ENCODE assay signal across 17 cellular contexts in the genomic region with DNA sequence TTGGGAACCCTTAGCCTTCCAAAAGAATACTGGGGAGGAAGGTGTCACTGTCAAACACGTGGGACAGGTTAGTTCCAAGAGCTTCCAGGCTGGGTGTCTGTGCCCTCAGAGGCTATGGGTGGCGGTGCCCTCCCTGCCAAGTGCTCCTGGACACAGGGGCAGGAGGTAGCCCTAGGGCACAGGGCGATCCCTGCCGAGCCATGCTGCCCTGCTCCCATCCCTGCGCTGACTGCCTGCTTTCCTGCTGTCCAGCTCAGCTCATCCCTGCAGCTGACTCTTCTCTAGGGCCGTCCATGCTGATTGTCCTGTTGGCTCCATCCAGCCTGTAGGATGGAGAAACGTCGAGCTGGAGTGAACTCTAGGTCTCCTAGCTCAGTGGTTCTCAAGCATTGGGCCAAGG. TPM values are rescaled to one million over a fixed set of nuclear protein-coding genes. Genes with fewer than 3 reads are reported as not detected.
A peak's percentile ranks its signal among the peaks of the same experiment; 100 is the strongest.
DNase-seq lines count a peak whose midpoint lies in the region; ATAC-seq and TF ChIP-seq lines count a peak whose summit lies in the region.
"Had no signal": no experiment of that assay in that cellular context is flagged by ENCODE, and none has a peak within 500 bp of the region (broad histone marks: within the 10 kb centered on the region; RNA-seq: fewer than 3 reads in every experiment).

No MANE protein-coding gene starts in this region.

- peak; percentile 60 for DNase-seq in Right ventricle myocardium inferior (ENCODE audit: missing footprints)
- no peak for DNase-seq in heart left ventricle
- DNase-seq in hepatocyte (ENCODE audit: low spot score) = no peak
- DNase-seq in nephron progenitor cell = no peak
- DNase-seq in effector CD8-positive, alpha-beta T cell (lab: John Stamatoyannopoulos, UW) = no peak
- no peak for DNase-seq in thyroid gland
- DNase-seq: KBM-7, NCI-H187, Right ventricle myocardium superior had no signal

- H3K9me3 Mint-ChIP-seq in nephron (no peaks in the 10 kb centered on the region), nephron progenitor cell (no peaks in the 10 kb centered on the region)

- peaks cover 59% of the 10 kb centered on the region for H3K4me1 Mint-ChIP-seq in nephron
- H3K4me1 Mint-ChIP-seq in nephron progenitor cell = peaks cover 33% of the 10 kb centered on the region

- no peak overlapping the region for H2AFZ ChIP-seq in hepatocyte
- H2AFZ ChIP-seq: GM23248 had no signal

- H3K4me1 ChIP-seq in heart left ventricle (peaks cover 0 to 45% (median 26%) of the 10 kb centered on the region in 12 donors), hepatocyte (ENCODE audit: insufficient read depth) (peaks cover 37% of the 10 kb centered on the region), thyroid gland (peaks cover 30 to 43% of the 10 kb centered on the region in 2 donors)

- no peaks in the 10 kb centered on the region for H3K9me3 ChIP-seq in heart left ventricle
- no peaks in the 10 kb centered on the region for H3K9me3 ChIP-seq in hepatocyte (ENCODE audit: low read depth)
- H3K9me3 ChIP-seq in thyroid gland = no peaks in the 10 kb centered on the region
- H3K9me3 ChIP-seq: A549 had no signal

- H3K27ac ChIP-seq in heart left ventricle (peak overlapping the region in 1 of 12 donors; percentile 59), hepatocyte (no peak overlapping the region), thyroid gland (no peak overlapping the region)
- H3K27ac ChIP-seq: A549, GM23248, HL-60 had no signal

- H3K36me3 Mint-ChIP-seq in nephron (ENCODE audit: low read depth) (no peaks in the 10 kb centered on the region), nephron progenitor cell (ENCODE audit: low read depth) (no peaks in the 10 kb centered on the region)

- H3K4me3 Mint-ChIP-seq in nephron = peak overlapping the region; percentile 56 to 84 (median 72)
- H3K4me3 Mint-ChIP-seq in nephron progenitor cell = no peak overlapping the region

- no peak for ATAC-seq in Right ventricle myocardium inferior
- no peak for ATAC-seq in heart left ventricle
- ATAC-seq in GM18498 (IDR thresholded peaks at IDR 0.05; ENCODE audit: unreplicated experiment) = no peak
- ATAC-seq: A549, GM12878, Panc1 had no signal

- no peak for TF ChIP-seq CTCF in heart left ventricle (IDR thresholded peaks at IDR 0.05)
- no peak for TF ChIP-seq CTCF in hepatocyte (IDR thresholded peaks at IDR 0.05; ENCODE audit: poor library complexity)
- no peak for TF ChIP-seq CTCF in nephron (IDR thresholded peaks at IDR 0.05; ENCODE audit: unreplicated experiment in 3 of 3)
- no peak for TF ChIP-seq CTCF in nephron progenitor cell (IDR thresholded peaks at IDR 0.05)
- no peak for TF ChIP-seq CTCF in thyroid gland (IDR thresholded peaks at IDR 0.05)

- TF ChIP-seq POLR2A in heart left ventricle (IDR thresholded peaks at IDR 0.05) (no peak), thyroid gland (IDR thresholded peaks at IDR 0.05) (no peak)

- H3K79me2 ChIP-seq in hepatocyte = peaks cover 84% of the 10 kb centered on the region

- peak overlapping the region in 2 of 3 experiments; percentile 50 to 86 for H3K27ac Mint-ChIP-seq in nephron
- H3K27ac Mint-ChIP-seq in nephron progenitor cell = no peak overlapping the region

- H3K36me3 ChIP-seq in heart left ventricle (no peaks in the 10 kb centered on the region), hepatocyte (replicated peaks; ENCODE audit: insufficient read depth, low read depth) (no peaks in the 10 kb centered on the region), thyroid gland (no peaks in the 10 kb centered on the region)

- 76 to 84% (median 81%) methylated on average over 8 of the region's 8 CpGs for WGBS in heart left ventricle, 4 donors
- WGBS in hepatocyte (ENCODE audit: low lambda C conversion rate, missing lambda C conversion rate) = 82% methylated on average over 8 of the region's 8 CpGs
- 74 to 81% methylated on average over 7 to 8 of the region's 8 CpGs for WGBS in thyroid gland, 2 donors

- H3K27me3 ChIP-seq in heart left ventricle (no peaks in the 10 kb centered on the region), hepatocyte (no peaks in the 10 kb centered on the region), thyroid gland (no peaks in the 10 kb centered on the region)

- H3K4me3 ChIP-seq in heart left ventricle (no peak overlapping the region), hepatocyte (no peak overlapping the region), thyroid gland (replicated peaks in 1 of 3) (no peak overlapping the region)
- H3K4me3 ChIP-seq: A549, GM12878, GM23248 had no signal

- peaks cover 41% of the 10 kb centered on the region for H4K20me1 ChIP-seq in hepatocyte (ENCODE audit: insufficient read depth, poor library complexity, severe bottlenecking)

- intact Hi-C loops in Right ventricle myocardium inferior (cut with DNase I) (no loop called here), heart left ventricle (cut with DNase I) (no loop called here), thyroid gland (cut with DNase I) (no loop called here)

- peak overlapping the region; percentile 55 for H3K4me2 ChIP-seq in hepatocyte
- H3K4me2 ChIP-seq: A549 had no signal

- no peaks in the 10 kb centered on the region for H3K9me2 ChIP-seq in hepatocyte (replicated peaks; ENCODE audit: insufficient read depth)

- H3K27me3 Mint-ChIP-seq in nephron (ENCODE audit: low read depth) = peaks cover 15% of the 10 kb centered on the region
- peaks cover 25% of the 10 kb centered on the region for H3K27me3 Mint-ChIP-seq in nephron progenitor cell (ENCODE audit: low read depth, poor library complexity)

RNA-seq across cellular contexts. Expression of a gene that starts 3.6 kb away (rescaled TPM):
- total RNA-seq in Right ventricle myocardium inferior (5.7 TPM), heart left ventricle (10 to 100 TPM in 2 of 9 donors, 1 to 10 TPM in 7; 3.3 to 16.3 (median 6.4) TPM), hepatocyte (71.8 and 82.0 TPM in 2 replicates), thyroid gland (10 to 100 TPM; 34.0 to 52.4 (median 44.6) TPM)
- polyA plus RNA-seq in heart left ventricle (1 to 10 TPM; 3.7 to 7.3 TPM), hepatocyte (88.4 and 97.3 TPM in 2 replicates)

RNA-seq across cellular contexts. Expression of a gene that starts 42.9 kb away (rescaled TPM):
- 5.2 TPM for total RNA-seq in Right ventricle myocardium inferior
- total RNA-seq in heart left ventricle = 10 to 100 TPM in 3 of 9 donors, 1 to 10 TPM in 6; 2.2 to 16.7 (median 7.4) TPM
- 1 to 10 TPM; 3.2 to 5.5 TPM for polyA plus RNA-seq in heart left ventricle
- 0.88 and 1.4 TPM in 2 replicates for total RNA-seq in hepatocyte
- polyA plus RNA-seq in hepatocyte = 1.8 and 4.2 TPM in 2 replicates
- 1 to 10 TPM in 1 of 4 donors, under 1 TPM in 3; 0.56 to 5.3 (median 0.63) TPM for total RNA-seq in thyroid gland
- total RNA-seq: GM12878, GM23248, MCF 10A had no signal
- polyA plus RNA-seq: GM23248 had no signal
